1 cellular context compared by ENCODE assay signal in genomic region chr3:52153389-52154096, GRCh38.
TF ChIP-seq lines count a peak whose summit lies in the region.

No MANE protein-coding gene starts in this region.

TF ChIP-seq in A549, 52 proteins besides CTCF, POLR2A, EP300 and RAD21 (continued from another document):
- TF ChIP-seq HDAC2 (IDR thresholded peaks at IDR 0.05) (no peak), ELK1 (IDR thresholded peaks at IDR 0.05; ENCODE audit: low read depth, low read length) (no peak), KDM1A (IDR thresholded peaks at IDR 0.05; ENCODE audit: low read depth) (no peak), E2F6 (IDR thresholded peaks at IDR 0.05; ENCODE audit: borderline replicate concordance, low read depth) (no peak)
